Comparison of ENCODE assay signal across 8 cellular contexts in the genomic region with DNA sequence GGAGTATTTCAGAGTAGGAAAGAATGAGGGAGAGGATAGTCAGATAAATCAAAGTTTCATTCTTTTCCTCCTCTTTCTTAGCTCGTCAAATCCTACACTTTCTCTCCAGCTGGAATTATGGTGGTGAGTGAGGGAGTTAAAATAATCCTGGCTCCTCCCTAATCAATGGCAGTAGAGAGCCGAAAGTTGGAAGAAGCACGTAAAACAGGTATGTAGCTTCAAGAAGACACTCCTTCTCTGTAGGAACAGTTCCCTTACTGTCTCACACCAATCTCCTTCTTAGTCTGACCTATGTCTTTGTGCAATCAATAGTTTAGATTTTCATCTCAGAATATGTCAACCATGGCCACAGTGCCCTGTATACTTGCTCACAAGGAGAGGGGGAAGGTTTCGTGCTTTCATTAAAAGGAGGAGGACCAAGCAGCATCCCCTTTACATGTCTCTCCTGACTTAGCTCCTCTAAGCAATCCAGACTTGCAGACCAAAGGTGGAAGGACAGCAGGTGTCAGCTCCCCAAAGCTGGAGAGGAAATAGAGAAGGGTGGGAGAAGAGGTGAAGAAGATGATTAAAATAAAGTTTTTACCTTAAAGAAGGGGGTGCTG. TPM values are rescaled to one million over a fixed set of nuclear protein-coding genes. Genes with fewer than 3 reads are reported as not detected.
DNase-seq lines count a peak whose midpoint lies in the region; ATAC-seq and TF ChIP-seq lines count a peak whose summit lies in the region.

No MANE protein-coding gene starts in this region.

- H3K27ac ChIP-seq in DOHH2 (ENCODE audit: low read depth, low read length): no peak overlapping the region
- peak overlapping the region; percentile 46 for H3K27ac ChIP-seq in OCI-LY7 (ENCODE audit: low read depth, low read length, poor library complexity, severe bottlenecking)
- peak overlapping the region; percentile 91 for H3K27ac ChIP-seq in osteoblast (ENCODE audit: low read depth, low read length)

- H2AFZ ChIP-seq in OCI-LY7 (ENCODE audit: low read length) (peak overlapping the region; percentile 92; the same call in 1 of the 2 replicates), osteoblast (ENCODE audit: low read length) (peak overlapping the region; percentile 87)

- H3K4me3 ChIP-seq in DOHH2 (ENCODE audit: low read length) (peak overlapping the region; percentile 64), OCI-LY7 (ENCODE audit: low read depth, low read length, poor library complexity, severe bottlenecking) (peak overlapping the region; percentile 68), endocrine pancreas (ENCODE audit: control insufficient read depth, insufficient read depth, low read length) (peak overlapping the region; percentile 97), osteoblast (ENCODE audit: insufficient read depth, low read length) (peak overlapping the region; percentile 78)

- H4K20me1 ChIP-seq in DOHH2 (ENCODE audit: control insufficient read depth, insufficient read depth, low read depth, low read length) (no peaks in the 10 kb centered on the region), OCI-LY7 (ENCODE audit: insufficient read depth, low read length) (no peaks in the 10 kb centered on the region), osteoblast (ENCODE audit: insufficient read depth, low read length) (no peaks in the 10 kb centered on the region)

- H3K27me3 ChIP-seq in DOHH2 (ENCODE audit: control insufficient read depth, low read length) (no peaks in the 10 kb centered on the region), endocrine pancreas (ENCODE audit: control insufficient read depth, insufficient read depth, low read length) (no peaks in the 10 kb centered on the region), osteoblast (ENCODE audit: insufficient read depth, low read length) (no peaks in the 10 kb centered on the region)

- peaks cover 6% of the 10 kb centered on the region for H3F3A ChIP-seq in DOHH2 (ENCODE audit: control insufficient read depth, insufficient read depth)

- H3K36me3 ChIP-seq in DOHH2 (ENCODE audit: control insufficient read depth, low read length): 0 out of 2 replicates have a peak, but pooled peaks cover 3% of the 10 kb centered on the region
- H3K36me3 ChIP-seq in OCI-LY7 (ENCODE audit: insufficient read depth, low read length): no peaks in the 10 kb centered on the region
- no peaks in the 10 kb centered on the region for H3K36me3 ChIP-seq in endocrine pancreas (ENCODE audit: control insufficient read depth, insufficient read depth, low read length)
- H3K36me3 ChIP-seq in osteoblast (ENCODE audit: insufficient read depth, low read length): no peaks in the 10 kb centered on the region

- BruUV-seq in OCI-LY7 (replicated peaks; lab: Mats Ljungman, UMichigan): no TSS peak

- peaks cover 18% of the 10 kb centered on the region for H3K79me2 ChIP-seq in DOHH2 (ENCODE audit: control insufficient read depth, low read length)
- H3K79me2 ChIP-seq in OCI-LY7 (ENCODE audit: insufficient read depth, low read depth, low read length): peaks cover 17% of the 10 kb centered on the region; the same call in 1 of the 2 replicates
- peaks cover 30% of the 10 kb centered on the region for H3K79me2 ChIP-seq in osteoblast (ENCODE audit: insufficient read depth, low read length)

- CTCF ChIA-PET in OCI-LY7 (lab: Charles Lee; ENCODE audit: unreplicated experiment): interaction anchor here (1.4 to 1.6 kb wide), 2 partner anchors 10 to 29 kb away, joined by 4 to 6 read pairs; no protein-coding TSS in a partner anchor

- H3K4me1 ChIP-seq in DOHH2 (ENCODE audit: control insufficient read depth, low read length): peaks cover 60% of the 10 kb centered on the region
- peaks cover 61% of the 10 kb centered on the region for H3K4me1 ChIP-seq in OCI-LY7 (ENCODE audit: insufficient read depth, low read length, poor library complexity, severe bottlenecking)
- peaks cover 16% of the 10 kb centered on the region for H3K4me1 ChIP-seq in endocrine pancreas (ENCODE audit: control insufficient read depth, insufficient read depth, low read length)
- peaks cover 39% of the 10 kb centered on the region for H3K4me1 ChIP-seq in osteoblast (ENCODE audit: insufficient read depth, low read length)

- POLR2A ChIA-PET in OCI-LY7 (lab: Charles Lee): interaction anchor here (0.6 to 2.3 kb wide), 12 partner anchors 10 to 523 kb away, joined by 3 to 7 read pairs (median 4); a partner anchor contains a TSS

- no peaks in the 10 kb centered on the region for H3K9me2 ChIP-seq in DOHH2 (replicated peaks; ENCODE audit: control insufficient read depth, low read length)
- H3K9me2 ChIP-seq in OCI-LY7 (ENCODE audit: insufficient read depth, low read length): no peaks in the 10 kb centered on the region

- DNase-seq in OCI-LY7 (ENCODE audit: low spot score) (no peak), osteoblast (ENCODE audit: insufficient read length, low spot score, missing footprints) (no peak), EL (no peak)

- H3K4me2 ChIP-seq in DOHH2 (ENCODE audit: low read length) (peak overlapping the region; percentile 61), OCI-LY7 (ENCODE audit: low read length) (peak overlapping the region; percentile 89), osteoblast (ENCODE audit: insufficient read depth, low read length) (peak overlapping the region; percentile 94)

- peak overlapping the region; percentile 78 for H3K9ac ChIP-seq in endocrine pancreas (ENCODE audit: control insufficient read depth, insufficient read depth, low read length)

- intact Hi-C loops in OCI-LY7 (cut with micrococcal nuclease; ENCODE audit: unreplicated experiment): loop anchor here (1.0 to 5.0 kb wide), 2 partner anchors 27 to 51 kb away; a partner anchor contains a TSS

- no peaks in the 10 kb centered on the region for H3K9me3 ChIP-seq in DOHH2 (ENCODE audit: control insufficient read depth, insufficient read depth, low read length)
- no peaks in the 10 kb centered on the region for H3K9me3 ChIP-seq in OCI-LY7 (ENCODE audit: low read length)
- no peaks in the 10 kb centered on the region for H3K9me3 ChIP-seq in endocrine pancreas (ENCODE audit: control insufficient read depth, low read length)
- H3K9me3 ChIP-seq in osteoblast (ENCODE audit: low read depth, low read length): no peaks in the 10 kb centered on the region

- ATAC-seq in HG02798 (IDR thresholded peaks at IDR 0.05; ENCODE audit: poor library complexity, unreplicated experiment): no peak
- no peak for ATAC-seq in HG03108 (IDR thresholded peaks at IDR 0.05; ENCODE audit: unreplicated experiment)
- ATAC-seq in GM21529 (IDR thresholded peaks at IDR 0.05; ENCODE audit: unreplicated experiment): no peak

- TF ChIP-seq CTCF in DOHH2 (IDR thresholded peaks at IDR 0.05; ENCODE audit: low read depth, low read length, poor library complexity, severe bottlenecking): no peak
- TF ChIP-seq CTCF in OCI-LY7 (conservative IDR thresholded peaks at IDR 0.05; ENCODE audit: low read length): no peak
- no peak for TF ChIP-seq CTCF in osteoblast (IDR thresholded peaks at IDR 0.05; ENCODE audit: extremely low read depth, low read depth, low read length)

RNA-seq across cellular contexts. Expression of a gene that starts 0.9 kb away (rescaled TPM):
- 3.8 and 8.5 TPM in 2 replicates for total RNA-seq in OCI-LY7 (2014; rRNA removed; shearing (Covaris generic))
- total RNA-seq in OCI-LY7 (2022): 10.2 and 13.8 TPM in 2 replicates
- total RNA-seq in osteoblast: 17.1 and 18.1 TPM in 2 replicates

RNA-seq across cellular contexts. Expression of a gene that starts 2.4 kb away (rescaled TPM):
- total RNA-seq in OCI-LY7 (2014; rRNA removed; shearing (Covaris generic)): 15.4 and 18.8 TPM in 2 replicates
- total RNA-seq in OCI-LY7 (2022) (20.4 and 20.8 TPM in 2 replicates), osteoblast (8.3 and 11.6 TPM in 2 replicates)

RNA-seq across cellular contexts. Expression of a gene that starts 23.7 kb away (rescaled TPM):
- 0.67 and 1.1 TPM in 2 replicates for total RNA-seq in OCI-LY7 (2014; rRNA removed; shearing (Covaris generic))
- total RNA-seq in OCI-LY7 (2022) (0.39 and 0.65 TPM in 2 replicates), osteoblast (under 0.01 TPM in 2 replicates)

RNA-seq across cellular contexts. Expression of a gene that starts 30.6 kb away (rescaled TPM):
- 1.6 and 2.1 TPM in 2 replicates for total RNA-seq in OCI-LY7 (2014; rRNA removed; shearing (Covaris generic))
- total RNA-seq in OCI-LY7 (2022): 0.74 and 3.2 TPM in 2 replicates
- under 0.01 and 1.2 TPM in 2 replicates for total RNA-seq in osteoblast

RNA-seq across cellular contexts. Expression of a gene that starts 31.2 kb away (rescaled TPM):
- total RNA-seq in OCI-LY7 (2014; rRNA removed; shearing (Covaris generic)): 50.9 and 64.7 TPM in 2 replicates
- total RNA-seq in OCI-LY7 (2022) (92.8 and 96.6 TPM in 2 replicates), osteoblast (159 and 164 TPM in 2 replicates)
